Comparison of ENCODE assay signal across 34 cellular contexts in genomic region chr5:156523607-156524006, GRCh38.
"Had no signal": no experiment of that assay in that cellular context is flagged by ENCODE, and none has a peak within 500 bp of the region (broad histone marks: within the 10 kb centered on the region; RNA-seq: fewer than 3 reads in every experiment).

No MANE protein-coding gene starts in this region.

- ATAC-seq: activated CD8-positive, alpha-beta T cell treated with anti-CD3 and anti-CD28 coated beads for 36 hours; activated naive CD4-positive, alpha-beta T cell treated with anti-CD3 and anti-CD28 coated beads, Interleukin-2, amount 50 U/mL, for 72 hours; activated T-cell treated with anti-CD3 and anti-CD28 coated beads, Interleukin-2, amount 50 U/mL, for 4 hours; activated T-cell treated with anti-CD3 and anti-CD28 coated beads, Interleukin-2, amount 50 U/mL, for 72 hours; activated T-helper 17 cell treated with anti-CD3 and anti-CD28 coated beads, Interleukin-2, amount 50 U/mL, for 72 hours; body of pancreas; T-cell had no signal

- DNase-seq: activated B cell treated with CpG ODN at 0.5 μM for 24 hours; activated CD4-positive, alpha-beta memory T cell treated with anti-CD3 and anti-CD28 coated beads for 36 hours; activated CD4-positive, alpha-beta T cell treated with anti-CD3 and anti-CD28 coated beads for 4 hours; activated CD4-positive, alpha-beta T cell treated with anti-CD3 and anti-CD28 coated beads, Interleukin-2, amount 10 ng/mL, durations not matched to agents 24 days and 14 days; activated CD4-positive, alpha-beta T cell treated with anti-CD3 and anti-CD28 coated beads, Interleukin-2, amount 50 U/mL, for 1 hour; activated CD4-positive, alpha-beta T cell treated with anti-CD3 and anti-CD28 coated beads, Interleukin-2, amount 50 U/mL, for 4 hours; activated CD4-positive, CD25-positive, alpha-beta regulatory T cell treated with anti-CD3 and anti-CD28 coated beads, Interleukin-2, amount 50 U/mL, for 72 hours; activated CD8-positive, alpha-beta memory T cell treated with anti-CD3 and anti-CD28 coated beads, Interleukin-2, amount 50 U/mL, for 4 hours; activated CD8-positive, alpha-beta T cell treated with anti-CD3 and anti-CD28 coated beads for 36 hours; activated effector memory CD4-positive, alpha-beta T cell treated with anti-CD3 and anti-CD28 coated beads, Interleukin-2, amount 50 U/mL, for 16 hours; activated gamma-delta T cell treated with Interleukin-2 at 50 U/mL for 16 hours; activated naive CD4-positive, alpha-beta T cell; activated naive CD4-positive, alpha-beta T cell treated with anti-CD3 and anti-CD28 coated beads for 36 hours; activated naive CD4-positive, alpha-beta T cell treated with anti-CD3 and anti-CD28 coated beads, Interleukin-2, amount 50 U/mL, for 16 hours; activated naive CD8-positive, alpha-beta T cell treated with anti-CD3 and anti-CD28 coated beads for 36 hours; activated T-cell treated with anti-CD3 and anti-CD28 coated beads for 4 hours; activated T-cell treated with anti-CD3 and anti-CD28 coated beads, Interleukin-2, amount 50 U/mL, for 1 hour; activated T-cell treated with anti-CD3 and anti-CD28 coated beads, Interleukin-2, amount 50 U/mL, for 4 hours; activated T-cell treated with anti-CD3 and anti-CD28 coated beads, Interleukin-2, amount 50 U/mL, for 72 hours; adrenal gland; amniotic stem cell; aorta; body of pancreas; brain microvascular endothelial cell; central memory CD4-positive, alpha-beta T cell; T-cell; T-helper 2 cell; T-helper 9 cell had no signal

- H3K4me1 ChIP-seq: adrenal gland, body of pancreas, breast epithelium had no signal

- H3K4me3 ChIP-seq: adrenal gland, body of pancreas, breast epithelium had no signal

- FAIRE-seq: astrocyte, TTC549 had no signal

- H3K27ac ChIP-seq: adrenal gland, body of pancreas, brain microvascular endothelial cell, breast epithelium, VCaP had no signal

- H3K9me3 ChIP-seq: adrenal gland, body of pancreas had no signal

- H3K27me3 ChIP-seq: adrenal gland, body of pancreas, brain microvascular endothelial cell, breast epithelium had no signal

- H3K36me3 ChIP-seq: adrenal gland, brain microvascular endothelial cell, breast epithelium had no signal
